Comparison of ENCODE assay signal across 13 cellular contexts in the genomic region with DNA sequence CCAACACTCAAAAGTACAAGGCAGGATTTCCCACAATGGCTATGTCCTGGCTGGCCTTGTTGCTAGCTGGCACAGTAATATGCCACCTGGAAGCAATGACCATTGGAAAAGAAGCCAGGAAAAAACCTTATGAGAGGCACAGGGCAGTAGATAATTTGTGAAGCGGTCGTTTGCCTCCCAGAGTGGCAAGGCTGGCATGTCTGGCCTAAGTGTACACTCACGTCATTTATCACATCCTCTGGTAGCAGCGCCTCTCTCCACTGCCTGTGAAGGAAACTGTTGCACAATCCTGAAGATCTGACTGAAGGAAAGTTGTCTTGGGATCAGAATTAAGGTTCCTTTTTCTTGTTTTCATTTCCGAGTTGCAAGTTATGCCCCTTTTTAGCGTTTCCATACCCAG.
DNase-seq lines count a peak whose midpoint lies in the region; ATAC-seq, FAIRE-seq and TF ChIP-seq lines count a peak whose summit lies in the region.
"Had no signal": no experiment of that assay in that cellular context is flagged by ENCODE, and none has a peak within 500 bp of the region (broad histone marks: within the 10 kb centered on the region; RNA-seq: fewer than 3 reads in every experiment).

No MANE protein-coding gene starts in this region.

- 85% methylated on average over 6 of the region's 6 CpGs for WGBS in GM12878 (ENCODE audit: insufficient coverage, insufficient replicate concordance, low lambda C conversion rate, missing lambda C conversion rate)

- H3K27ac ChIP-seq in GM12878 (ENCODE audit: control insufficient read depth, insufficient read depth) (peak overlapping the region; percentile 85), layer of hippocampus (ENCODE audit: low read depth, low read length) (peak overlapping the region; percentile 58), subcutaneous abdominal adipose tissue (ENCODE audit: low read depth, low read length) (peak overlapping the region; percentile 64)

- intact Hi-C loops in GM12878 (cut with micrococcal nuclease; ENCODE audit: unreplicated experiment) (no loop called here), Caco-2 (cut with micrococcal nuclease; ENCODE audit: unreplicated experiment) (no loop called here)

- H3K4me3 Mint-ChIP-seq in Caco-2 (ENCODE audit: unreplicated experiment) (no peak overlapping the region), HFFc6 (no peak overlapping the region)
- H3K4me3 Mint-ChIP-seq: activated T-cell treated with anti-CD3 and anti-CD28 coated beads, Interleukin-2, amount 50 U/mL, for 4 hours had no signal

- no peak for FAIRE-seq in GM12878 (lab: Jason Lieb, UNC)

- H4K20me1 ChIP-seq in GM12878 (ENCODE audit: control insufficient read depth, insufficient read depth), result no peaks in the 10 kb centered on the region

- no peak for DNase-seq in GM12878 (ENCODE audit: low read depth, low spot score)
- DNase-seq in HUDEP-2 (lab: John Stamatoyannopoulos, UW; ENCODE audit: unreplicated experiment in 76 of 76), result no peak
- no peak for DNase-seq in Caco-2
- DNase-seq in HPDE6-E6E7 (ENCODE audit: extremely low spot score), result no peak
- DNase-seq in HFFc6, result no peak
- DNase-seq: activated T-cell treated with anti-CD3 and anti-CD28 coated beads, Interleukin-2, amount 50 U/mL, for 4 hours; NCI-H1694 treated with DMSO at 0.1 percent for 48 hours; stimulated activated CD4-positive, alpha-beta T cell treated with anti-CD3 and anti-CD28 coated beads, Interleukin-4, amount 100 ng/mL, for 4 hours; SW 1271 had no signal

- TF ChIP-seq RAD21 in Ishikawa (IDR thresholded peaks at IDR 0.05; ENCODE audit: low read depth), result no peak
- no peak for TF ChIP-seq RAD21 in GM12878 (IDR thresholded peaks at IDR 0.05; ENCODE audit: insufficient read depth, low read depth, low read length)

- no peaks in the 10 kb centered on the region for H3K36me3 ChIP-seq in GM12878 (ENCODE audit: control insufficient read depth in 2 of 2, insufficient read depth in 2 of 2, low read length in 1 of 2)
- H3K36me3 ChIP-seq in subcutaneous abdominal adipose tissue (ENCODE audit: control insufficient read depth in 5 of 5, insufficient read depth in 5 of 5, low read length in 5 of 5), result no peaks in the 10 kb centered on the region
- H3K36me3 ChIP-seq in Caco-2 (ENCODE audit: control insufficient read depth, insufficient read depth, low read length), result no peaks in the 10 kb centered on the region

- no peak overlapping the region for H3K4me3 ChIP-seq in GM12878
- H3K4me3 ChIP-seq in subcutaneous abdominal adipose tissue (ENCODE audit: low read depth in 1 of 5, low read length in 5 of 5), result no peak overlapping the region
- no peak overlapping the region for H3K4me3 ChIP-seq in Caco-2 (ENCODE audit: low read depth, low read length)

- peak overlapping the region; percentile 22; the same call in 1 of the 2 replicates for H3K4me2 ChIP-seq in GM12878 (ENCODE audit: control insufficient read depth, insufficient read depth)

- CTCF ChIA-PET in GM12878 (lab: Yijun Ruan, JAX) (no interaction called here), Caco-2 (lab: Charles Lee) (no interaction called here)

- no peak overlapping the region for H3K27ac Mint-ChIP-seq in Caco-2 (ENCODE audit: unreplicated experiment)
- no peak overlapping the region for H3K27ac Mint-ChIP-seq in HFFc6

- H3K4me1 Mint-ChIP-seq in Caco-2 (ENCODE audit: low read depth, unreplicated experiment), result no peaks in the 10 kb centered on the region
- peaks cover 45% of the 10 kb centered on the region for H3K4me1 Mint-ChIP-seq in HFFc6 (ENCODE audit: low read depth)

- POLR2A ChIA-PET in GM12878 (lab: Charles Lee), result interaction anchor here (0.6 kb wide), 1 partner anchor 24 kb away, joined by 3 read pairs; no protein-coding TSS in a partner anchor
- POLR2A ChIA-PET in Caco-2 (lab: Charles Lee), result no interaction called here

- no peaks in the 10 kb centered on the region for H3K27me3 ChIP-seq in GM12878 (replicated peaks in 1 of 2; ENCODE audit: control insufficient read depth in 2 of 2, insufficient read depth in 2 of 2, low read length in 1 of 2)
- no peaks in the 10 kb centered on the region for H3K27me3 ChIP-seq in layer of hippocampus (ENCODE audit: control insufficient read depth, insufficient read depth, low read length)
- no peaks in the 10 kb centered on the region for H3K27me3 ChIP-seq in subcutaneous abdominal adipose tissue (ENCODE audit: control insufficient read depth in 5 of 5, insufficient read depth in 4 of 5, low read length in 5 of 5)
- H3K27me3 ChIP-seq in Caco-2 (replicated peaks; ENCODE audit: control insufficient read depth, insufficient read depth, low read length), result no peaks in the 10 kb centered on the region

- peaks cover 13% of the 10 kb centered on the region for H3K79me2 ChIP-seq in GM12878 (ENCODE audit: control insufficient read depth, insufficient read depth, low read length)

- BruUV-seq in GM12878 (replicated peaks; lab: Mats Ljungman, UMichigan) (no TSS peak), Caco-2 (replicated peaks; lab: Mats Ljungman, UMichigan) (no TSS peak)

- H3K27me3 Mint-ChIP-seq in Caco-2 (ENCODE audit: insufficient read depth, unreplicated experiment) (no peaks in the 10 kb centered on the region), HFFc6 (ENCODE audit: insufficient read depth) (peaks cover 1% of the 10 kb centered on the region)

- RAD21 ChIA-PET in GM12878 (lab: Charles Lee; ENCODE audit: unreplicated experiment), result interaction anchor here (1.0 to 1.2 kb wide), 2 partner anchors 129 to 403 kb away, joined by 3 read pairs; no protein-coding TSS in a partner anchor

- ATAC-seq in GM12878, result no peak
- ATAC-seq: activated T-cell treated with anti-CD3 and anti-CD28 coated beads, Interleukin-2, amount 50 U/mL, for 4 hours; left colon had no signal

- no peaks in the 10 kb centered on the region for H3K9me3 ChIP-seq in GM12878 (replicated peaks; ENCODE audit: control insufficient read depth, insufficient read depth, low read length)
- no peaks in the 10 kb centered on the region for H3K9me3 ChIP-seq in subcutaneous abdominal adipose tissue (ENCODE audit: control insufficient read depth in 5 of 5, low read length in 5 of 5)
- no peaks in the 10 kb centered on the region for H3K9me3 ChIP-seq in Caco-2

- TF ChIP-seq EP300 in Ishikawa (IDR thresholded peaks at IDR 0.05; ENCODE audit: borderline replicate concordance) (no peak), GM12878 (IDR thresholded peaks at IDR 0.05; ENCODE audit: borderline replicate concordance in 1 of 2, control insufficient read depth in 1 of 2, low read depth in 2 of 2, low read length in 2 of 2) (no peak)

- TF ChIP-seq POLR2A in GM12878 (IDR thresholded peaks at IDR 0.05; ENCODE audit: low read depth, low read length), result no peak

- H3K4me1 ChIP-seq in GM12878 (ENCODE audit: control insufficient read depth, insufficient read depth, low read length) (peaks cover 32% of the 10 kb centered on the region), subcutaneous abdominal adipose tissue (ENCODE audit: control insufficient read depth in 5 of 5, insufficient read depth in 5 of 5, low read length in 5 of 5) (peaks cover 2 to 53% (median 29%) of the 10 kb centered on the region in 5 donors), Caco-2 (no peaks in the 10 kb centered on the region)

- in situ Hi-C loops in GM12878 (cut with MboI), result no loop called here

- no peak overlapping the region for H2AFZ ChIP-seq in GM12878 (ENCODE audit: control insufficient read depth, low read depth, low read length)

- H3K36me3 Mint-ChIP-seq in Caco-2 (ENCODE audit: insufficient read depth, unreplicated experiment), result no peaks in the 10 kb centered on the region
- H3K36me3 Mint-ChIP-seq in HFFc6 (ENCODE audit: low read depth), result no peaks in the 10 kb centered on the region

- TF ChIP-seq CTCF in GM12878 (IDR thresholded peaks at IDR 0.05 in 2 of 3, conservative IDR thresholded peaks at IDR 0.05 in 1 of 3; ENCODE audit: control insufficient read depth in 2 of 3, extremely low read depth in 1 of 3, insufficient read depth in 1 of 3, low read depth in 3 of 3, low read length in 3 of 3) (no peak), Caco-2 (IDR thresholded peaks at IDR 0.05; ENCODE audit: insufficient read depth in 1 of 2, low read depth in 1 of 2, low read length in 1 of 2, severe bottlenecking in 1 of 2, unreplicated experiment in 1 of 2) (no peak), HFFc6 (IDR thresholded peaks at IDR 0.05) (no peak)

- H3K9me3 Mint-ChIP-seq in Caco-2 (ENCODE audit: unreplicated experiment) (no peaks in the 10 kb centered on the region), HFFc6 (no peaks in the 10 kb centered on the region)
- H3K9me3 Mint-ChIP-seq: activated T-cell treated with anti-CD3 and anti-CD28 coated beads, Interleukin-2, amount 50 U/mL, for 4 hours had no signal

- H3K9ac ChIP-seq in GM12878 (ENCODE audit: control insufficient read depth, insufficient read depth, low read length), result no peak overlapping the region
- peak overlapping the region in 2 of 5 donors; percentile 33 to 62 for H3K9ac ChIP-seq in subcutaneous abdominal adipose tissue (ENCODE audit: low read length in 5 of 5)

- SMC1A ChIA-PET in GM12878 (lab: Charles Lee; ENCODE audit: uncharacterized antibody, unreplicated experiment), result interaction anchor here (0.6 to 1.6 kb wide), 7 partner anchors 16 to 280 kb away, joined by 3 to 6 read pairs (median 3); no protein-coding TSS in a partner anchor

TF ChIP-seq in Ishikawa, 13 proteins besides CTCF, POLR2A, EP300 and RAD21:
- no peak for TF ChIP-seq NFIC (IDR thresholded peaks at IDR 0.05)
- peak; percentile 47; the same call in 1 of the 2 replicates for TF ChIP-seq CEBPB (IDR thresholded peaks at IDR 0.05)

TF ChIP-seq in GM12878, 131 proteins besides CTCF, POLR2A, EP300 and RAD21 (continues in another document):
- no peak for TF ChIP-seq HDAC2 (IDR thresholded peaks at IDR 0.05)
- TF ChIP-seq ETV6 (conservative IDR thresholded peaks at IDR 0.05 in 1 of 2, IDR thresholded peaks at IDR 0.05 in 1 of 2; ENCODE audit: borderline replicate concordance in 1 of 2, low read depth in 1 of 2), result no peak
- TF ChIP-seq JUNB (IDR thresholded peaks at IDR 0.05), result no peak
- TF ChIP-seq, protein P1, sequence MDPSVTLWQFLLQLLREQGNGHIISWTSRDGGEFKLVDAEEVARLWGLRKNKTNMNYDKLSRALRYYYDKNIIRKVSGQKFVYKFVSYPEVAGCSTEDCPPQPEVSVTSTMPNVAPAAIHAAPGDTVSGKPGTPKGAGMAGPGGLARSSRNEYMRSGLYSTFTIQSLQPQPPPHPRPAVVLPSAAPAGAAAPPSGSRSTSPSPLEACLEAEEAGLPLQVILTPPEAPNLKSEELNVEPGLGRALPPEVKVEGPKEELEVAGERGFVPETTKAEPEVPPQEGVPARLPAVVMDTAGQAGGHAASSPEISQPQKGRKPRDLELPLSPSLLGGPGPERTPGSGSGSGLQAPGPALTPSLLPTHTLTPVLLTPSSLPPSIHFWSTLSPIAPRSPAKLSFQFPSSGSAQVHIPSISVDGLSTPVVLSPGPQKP (IDR thresholded peaks at IDR 0.05; ENCODE audit: low read depth, low read length), result no peak
